Comparison of ENCODE assay signal across 1 cellular context in the genomic region with DNA sequence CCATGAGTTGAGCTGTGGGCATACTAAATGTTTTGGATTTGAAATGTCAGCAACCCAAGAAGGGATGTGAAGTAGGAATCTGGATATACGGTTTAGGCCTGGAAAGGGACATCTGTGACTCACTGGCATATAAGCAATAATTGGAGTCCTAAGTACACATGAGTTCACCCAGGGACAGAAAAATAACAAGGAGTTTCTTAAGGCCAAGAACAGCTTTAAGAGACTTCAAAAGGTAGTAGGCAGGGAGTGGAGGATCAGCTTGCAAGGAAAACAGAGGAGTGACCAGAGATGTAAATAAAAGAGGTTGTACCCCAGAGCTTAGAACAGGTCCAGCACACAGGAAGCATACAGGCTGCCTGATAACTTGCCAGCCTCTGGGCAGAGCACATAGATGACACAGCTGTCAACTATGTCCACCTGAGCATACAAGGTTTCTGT.
TF ChIP-seq lines count a peak whose summit lies in the region.

No MANE protein-coding gene starts in this region.

TF ChIP-seq in HepG2, 621 proteins besides CTCF, POLR2A, EP300 and RAD21:
- TF ChIP-seq FOSL2 (CRISPR knock-in tag; IDR thresholded peaks at IDR 0.05) = 0 out of 2 replicates have a peak, but pooled peaks have one; percentile 44
- no peak for TF ChIP-seq MTA3 (CRISPR knock-in tag; IDR thresholded peaks at IDR 0.05)
- peak; percentile 41; the same call in 1 of the 2 replicates for TF ChIP-seq SIX1 (CRISPR knock-in tag; IDR thresholded peaks at IDR 0.05; ENCODE audit: borderline replicate concordance)
- TF ChIP-seq NAIF1 (CRISPR knock-in tag; IDR thresholded peaks at IDR 0.05; ENCODE audit: borderline replicate concordance) = no peak
- peak; percentile 27; the same call in 1 of the 2 replicates for TF ChIP-seq SAP130 (CRISPR knock-in tag; IDR thresholded peaks at IDR 0.05; ENCODE audit: low read depth)
- TF ChIP-seq NFYC (CRISPR knock-in tag; IDR thresholded peaks at IDR 0.05) = no peak
- TF ChIP-seq, protein P1, sequence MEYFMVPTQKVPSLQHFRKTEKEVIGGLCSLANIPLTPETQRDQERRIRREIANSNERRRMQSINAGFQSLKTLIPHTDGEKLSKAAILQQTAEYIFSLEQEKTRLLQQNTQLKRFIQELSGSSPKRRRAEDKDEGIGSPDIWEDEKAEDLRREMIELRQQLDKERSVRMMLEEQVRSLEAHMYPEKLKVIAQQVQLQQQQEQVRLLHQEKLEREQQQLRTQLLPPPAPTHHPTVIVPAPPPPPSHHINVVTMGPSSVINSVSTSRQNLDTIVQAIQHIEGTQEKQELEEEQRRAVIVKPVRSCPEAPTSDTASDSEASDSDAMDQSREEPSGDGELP (IDR thresholded peaks at IDR 0.05; ENCODE audit: borderline replicate concordance, low read depth) = 0 out of 2 replicates have a peak, but pooled peaks have one; percentile 21
- no peak for TF ChIP-seq ZNF83 (CRISPR knock-in tag; IDR thresholded peaks at IDR 0.05; ENCODE audit: borderline replicate concordance)
- peak; percentile 18; the same call in 1 of the 2 replicates for TF ChIP-seq TCF7 (IDR thresholded peaks at IDR 0.05; ENCODE audit: low read depth)
- TF ChIP-seq, protein P2, sequence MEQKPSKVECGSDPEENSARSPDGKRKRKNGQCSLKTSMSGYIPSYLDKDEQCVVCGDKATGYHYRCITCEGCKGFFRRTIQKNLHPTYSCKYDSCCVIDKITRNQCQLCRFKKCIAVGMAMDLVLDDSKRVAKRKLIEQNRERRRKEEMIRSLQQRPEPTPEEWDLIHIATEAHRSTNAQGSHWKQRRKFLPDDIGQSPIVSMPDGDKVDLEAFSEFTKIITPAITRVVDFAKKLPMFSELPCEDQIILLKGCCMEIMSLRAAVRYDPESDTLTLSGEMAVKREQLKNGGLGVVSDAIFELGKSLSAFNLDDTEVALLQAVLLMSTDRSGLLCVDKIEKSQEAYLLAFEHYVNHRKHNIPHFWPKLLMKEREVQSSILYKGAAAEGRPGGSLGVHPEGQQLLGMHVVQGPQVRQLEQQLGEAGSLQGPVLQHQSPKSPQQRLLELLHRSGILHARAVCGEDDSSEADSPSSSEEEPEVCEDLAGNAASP (CRISPR knock-in tag; IDR thresholded peaks at IDR 0.05; ENCODE audit: borderline replicate concordance) = peak; percentile 45; the same call in 1 of the 2 replicates
- TF ChIP-seq, protein P3, sequence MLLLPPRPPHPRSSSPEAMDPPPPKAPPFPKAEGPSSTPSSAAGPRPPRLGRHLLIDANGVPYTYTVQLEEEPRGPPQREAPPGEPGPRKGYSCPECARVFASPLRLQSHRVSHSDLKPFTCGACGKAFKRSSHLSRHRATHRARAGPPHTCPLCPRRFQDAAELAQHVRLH (CRISPR knock-in tag; IDR thresholded peaks at IDR 0.05; ENCODE audit: borderline replicate concordance, low read depth) = no peak
